In genomic region chr21:14862794-14863720, GRCh38 we compare ENCODE assay signal across 9 cellular contexts.
DNase-seq lines count a peak whose midpoint lies in the region; ATAC-seq and TF ChIP-seq lines count a peak whose summit lies in the region.
"Had no signal": no experiment of that assay in that cellular context is flagged by ENCODE, and none has a peak within 500 bp of the region (broad histone marks: within the 10 kb centered on the region; RNA-seq: fewer than 3 reads in every experiment).

No MANE protein-coding gene starts in this region.

- H3K4me3 ChIP-seq in fibroblast of mammary gland (ENCODE audit: control insufficient read depth, low read depth, low read length), result no peak overlapping the region
- H3K4me3 ChIP-seq: skin epidermis had no signal

- TF ChIP-seq CTCF in RWPE1 (conservative IDR thresholded peaks at IDR 0.05; ENCODE audit: low read depth) (peak; percentile 60), fibroblast of mammary gland (conservative IDR thresholded peaks at IDR 0.05; ENCODE audit: control insufficient read depth, insufficient read depth, low read depth, low read length) (peak; percentile 62)

- H3K27ac Mint-ChIP-seq in activated naive CD4-positive, alpha-beta T cell treated with anti-CD3 and anti-CD28 coated beads, Interleukin-2, amount 10 ng/mL, durations not matched to agents 7 days and 5 days, result no peak overlapping the region

- H3K4me3 Mint-ChIP-seq in activated naive CD4-positive, alpha-beta T cell treated with anti-CD3 and anti-CD28 coated beads, Interleukin-2, amount 10 ng/mL, durations not matched to agents 7 days and 5 days, result no peak overlapping the region

- peaks cover 4% of the 10 kb centered on the region for H3K27me3 Mint-ChIP-seq in activated naive CD4-positive, alpha-beta T cell treated with anti-CD3 and anti-CD28 coated beads, Interleukin-2, amount 10 ng/mL, durations not matched to agents 7 days and 5 days

- H3K9me3 Mint-ChIP-seq in activated naive CD4-positive, alpha-beta T cell treated with anti-CD3 and anti-CD28 coated beads, Interleukin-2, amount 10 ng/mL, durations not matched to agents 7 days and 5 days, result no peaks in the 10 kb centered on the region

- no peak overlapping the region for H3K27ac ChIP-seq in RWPE1

- POLR2A ChIA-PET in RWPE1 (lab: Yijun Ruan, JAX; ENCODE audit: low non-redundant PET), result no interaction called here

- ATAC-seq in GM18909 (IDR thresholded peaks at IDR 0.05; ENCODE audit: poor library complexity, unreplicated experiment) (no peak), HG03457 (IDR thresholded peaks at IDR 0.05; ENCODE audit: unreplicated experiment) (no peak), GM21717 (IDR thresholded peaks at IDR 0.05; ENCODE audit: unreplicated experiment) (no peak)

- CTCF ChIA-PET in activated naive CD4-positive, alpha-beta T cell treated with anti-CD3 and anti-CD28 coated beads, Interleukin-2, amount 10 ng/mL, durations not matched to agents 7 days and 5 days (lab: Charles Lee), result interaction anchor here (1.0 to 3.2 kb wide), 7 partner anchors 14 to 690 kb away, joined by 3 to 29 read pairs (median 4); no protein-coding TSS in a partner anchor
- CTCF ChIA-PET in RWPE1 (lab: Yijun Ruan, JAX), result interaction anchor here (0.6 kb wide), 1 partner anchor 120 kb away, joined by 3 read pairs; no protein-coding TSS in a partner anchor

- DNase-seq in activated naive CD4-positive, alpha-beta T cell treated with anti-CD3 and anti-CD28 coated beads, Interleukin-2, amount 10 ng/mL, durations not matched to agents 7 days and 5 days, result peak; percentile 26
- DNase-seq in activated naive CD4-positive, alpha-beta T cell (lab: John Stamatoyannopoulos, UW), result no peak
- DNase-seq in RWPE1 (ENCODE audit: low spot score) (no peak), fibroblast of mammary gland (ENCODE audit: low read depth) (peak; percentile 26), superior temporal gyrus (ENCODE audit: extremely low spot score) (peak; percentile 53)

- H3K4me1 Mint-ChIP-seq in activated naive CD4-positive, alpha-beta T cell treated with anti-CD3 and anti-CD28 coated beads, Interleukin-2, amount 10 ng/mL, durations not matched to agents 7 days and 5 days, result no peaks in the 10 kb centered on the region

- no peaks in the 10 kb centered on the region for H3K36me3 Mint-ChIP-seq in activated naive CD4-positive, alpha-beta T cell treated with anti-CD3 and anti-CD28 coated beads, Interleukin-2, amount 10 ng/mL, durations not matched to agents 7 days and 5 days

Comparison
In these comparisons a context has a peak if more than half of its experiments do, and no peak if none do; other contexts are left out.
1. DNase-seq: peak in activated naive CD4-positive, alpha-beta T cell treated with anti-CD3 and anti-CD28 coated beads, Interleukin-2, amount 10 ng/mL, durations not matched to agents 7 days and 5 days (single experiment), fibroblast of mammary gland (single experiment) and superior temporal gyrus (single experiment); none in activated naive CD4-positive, alpha-beta T cell (0 of 4) and RWPE1 (single experiment).